16 cellular contexts compared by ENCODE assay signal in the genomic region with DNA sequence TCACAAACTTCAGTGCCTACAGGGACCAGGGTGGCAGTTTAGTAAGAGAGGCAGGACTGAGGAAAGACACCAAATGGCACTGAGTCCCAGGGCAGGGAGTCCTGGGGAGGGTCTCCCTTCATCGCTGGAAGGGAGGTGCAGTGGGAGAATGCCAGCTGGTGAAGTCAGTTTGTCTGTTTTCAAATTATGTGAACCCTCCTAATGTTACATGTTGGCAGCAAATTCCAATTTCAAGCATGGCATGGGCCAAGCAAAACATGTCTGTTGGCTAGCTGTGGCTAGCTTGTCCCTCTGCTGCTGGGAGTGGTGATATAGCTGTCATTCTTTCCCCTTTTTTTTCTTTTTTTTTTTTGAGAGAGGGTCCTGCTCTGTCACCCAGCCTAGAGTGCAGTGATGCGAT. TPM values are rescaled to one million over a fixed set of nuclear protein-coding genes. Genes with fewer than 3 reads are reported as not detected.
"Had no signal": no experiment of that assay in that cellular context is flagged by ENCODE, and none has a peak within 500 bp of the region (broad histone marks: within the 10 kb centered on the region; RNA-seq: fewer than 3 reads in every experiment).

No MANE protein-coding gene starts in this region.

- H3K9me3 Mint-ChIP-seq: activated CD4-positive, alpha-beta memory T cell treated with anti-CD3 and anti-CD28 coated beads, Interleukin-2, amount 10 ng/mL, durations not matched to agents 7 days and 5 days; nephron progenitor cell; stimulated activated naive CD8-positive, alpha-beta T cell treated with anti-CD3 and anti-CD28 coated beads, Interleukin-15, Interleukin-2, amounts not matched to agents 100 ng/mL and 50 ng/mL, for 24 hours had no signal

- H3K4me3 ChIP-seq: ascending aorta, ovary had no signal

- H3K9me3 ChIP-seq: ascending aorta, ovary had no signal

- H3K27ac Mint-ChIP-seq: activated CD4-positive, alpha-beta memory T cell treated with anti-CD3 and anti-CD28 coated beads, Interleukin-2, amount 10 ng/mL, durations not matched to agents 7 days and 5 days; activated naive CD8-positive, alpha-beta T cell treated with anti-CD3 and anti-CD28 coated beads, Interleukin-2, amount 10 ng/mL, durations not matched to agents 7 days and 5 days had no signal

- DNase-seq: activated CD4-positive, alpha-beta memory T cell treated with anti-CD3 and anti-CD28 coated beads, Interleukin-2, amount 10 ng/mL, durations not matched to agents 7 days and 5 days; activated CD8-positive, alpha-beta memory T cell treated with anti-CD3 and anti-CD28 coated beads, Interleukin-2, amount 50 U/mL, for 4 hours; activated naive CD8-positive, alpha-beta T cell treated with anti-CD3 and anti-CD28 coated beads, Interleukin-2, amount 10 ng/mL, durations not matched to agents 7 days and 5 days; caudate nucleus; erythroblast; glutamatergic neuron; mesendoderm; nephron progenitor cell; stimulated activated CD4-positive, alpha-beta T cell treated with anti-CD3 and anti-CD28 coated beads, Interleukin-15, amount 100 ng/mL, for 24 hours; stimulated activated CD4-positive, alpha-beta T cell treated with anti-CD3 and anti-CD28 coated beads, Interleukin-4, amount 100 ng/mL, for 24 hours; T-helper 9 cell had no signal

- H3K4me3 Mint-ChIP-seq: activated CD4-positive, alpha-beta memory T cell treated with anti-CD3 and anti-CD28 coated beads, Interleukin-2, amount 10 ng/mL, durations not matched to agents 7 days and 5 days; activated naive CD8-positive, alpha-beta T cell treated with anti-CD3 and anti-CD28 coated beads, Interleukin-2, amount 10 ng/mL, durations not matched to agents 7 days and 5 days; nephron progenitor cell; stimulated activated naive CD8-positive, alpha-beta T cell treated with anti-CD3 and anti-CD28 coated beads, Interleukin-15, Interleukin-2, amounts not matched to agents 100 ng/mL and 50 ng/mL, for 24 hours had no signal

- ATAC-seq: left lobe of liver had no signal

- H3K27me3 Mint-ChIP-seq: stimulated activated naive CD8-positive, alpha-beta T cell treated with anti-CD3 and anti-CD28 coated beads, Interleukin-15, Interleukin-2, amounts not matched to agents 100 ng/mL and 50 ng/mL, for 24 hours had no signal

- H3K4me1 Mint-ChIP-seq: activated CD4-positive, alpha-beta memory T cell treated with anti-CD3 and anti-CD28 coated beads, Interleukin-2, amount 10 ng/mL, durations not matched to agents 7 days and 5 days had no signal

- H3K27me3 ChIP-seq: ascending aorta, ovary had no signal

- H3K36me3 ChIP-seq: ascending aorta, ovary had no signal

- H3K36me3 Mint-ChIP-seq: activated naive CD8-positive, alpha-beta T cell treated with anti-CD3 and anti-CD28 coated beads, Interleukin-2, amount 10 ng/mL, durations not matched to agents 7 days and 5 days had no signal

RNA-seq across cellular contexts. Expression of gene HAAO, which starts 55.9 kb away (rescaled TPM):
- total RNA-seq: SK-MEL-5 had no signal
